In genomic region chr22:30286813-30287625, GRCh38 we compare ENCODE assay signal across 8 cellular contexts. TPM values are rescaled to one million over a fixed set of nuclear protein-coding genes. Genes with fewer than 3 reads are reported as not detected.
A peak's percentile ranks its signal among the peaks of the same experiment; 100 is the strongest.
DNase-seq lines count a peak whose midpoint lies in the region; ATAC-seq and TF ChIP-seq lines count a peak whose summit lies in the region.

No MANE protein-coding gene starts in this region.

- peak; percentile 28 to 45 for DNase-seq in NCI-H524 (lab: John Stamatoyannopoulos, UW)
- no peak for DNase-seq in NCI-H524 treated with DMSO at 0.1 percent for 48 hours (lab: John Stamatoyannopoulos, UW)
- DNase-seq in NCI-H69 (lab: John Stamatoyannopoulos, UW), result peak; percentile 61
- DNase-seq in activated CD8-positive, alpha-beta memory T cell treated with anti-CD3 and anti-CD28 coated beads for 1 hour (ENCODE audit: extremely low read depth in 1 of 2, low read depth in 1 of 2), result peak; percentile 72 to 82
- peak; percentile 89 for DNase-seq in endothelial cell (ENCODE audit: low spot score)
- DNase-seq in neural crest cell (ENCODE audit: low read depth, low spot score), result peak; percentile 71
- DNase-seq in superior temporal gyrus (ENCODE audit: extremely low spot score), result peak; percentile 22

- H3K4me3 Mint-ChIP-seq in endothelial cell (ENCODE audit: unreplicated experiment) (peak overlapping the region; percentile 7), neural crest cell (peak overlapping the region; percentile 16)

- H3K9me3 Mint-ChIP-seq in endothelial cell (ENCODE audit: unreplicated experiment) (no peaks in the 10 kb centered on the region), neural crest cell (no peaks in the 10 kb centered on the region)

- H3K27me3 Mint-ChIP-seq in endothelial cell (ENCODE audit: unreplicated experiment), result peaks cover 1% of the 10 kb centered on the region
- peaks cover 3% of the 10 kb centered on the region for H3K27me3 Mint-ChIP-seq in neural crest cell (ENCODE audit: low read depth)

- peak; percentile 94 for TF ChIP-seq CTCF in endothelial cell (IDR thresholded peaks at IDR 0.05; ENCODE audit: unreplicated experiment)
- TF ChIP-seq CTCF in neural crest cell (conservative IDR thresholded peaks at IDR 0.05), result peak; percentile 88

- no peak for ATAC-seq in HG03520 (IDR thresholded peaks at IDR 0.05; ENCODE audit: unreplicated experiment)

- H3K36me3 Mint-ChIP-seq in endothelial cell (ENCODE audit: low read depth, unreplicated experiment), result peaks cover 3% of the 10 kb centered on the region
- no peaks in the 10 kb centered on the region for H3K36me3 Mint-ChIP-seq in neural crest cell (ENCODE audit: low read depth)

- no peak overlapping the region for H3K27ac Mint-ChIP-seq in endothelial cell (ENCODE audit: unreplicated experiment)
- H3K27ac Mint-ChIP-seq in neural crest cell (ENCODE audit: unreplicated experiment), result peak overlapping the region; percentile 19

- H3K4me1 Mint-ChIP-seq in endothelial cell (ENCODE audit: unreplicated experiment) (peaks cover 10% of the 10 kb centered on the region), neural crest cell (peaks cover 16% of the 10 kb centered on the region)

RNA-seq across cellular contexts. Expression of gene CASTOR1, which starts 2.3 kb away (rescaled TPM):
- total RNA-seq in endothelial cell (ENCODE audit: unreplicated experiment) (17.2 TPM), neural crest cell (6.2 and 8.7 TPM in 2 replicates)

RNA-seq across cellular contexts. Expression of gene OSM, which starts 20.4 kb away (rescaled TPM):
- total RNA-seq in endothelial cell (ENCODE audit: unreplicated experiment), result not detected
- total RNA-seq in neural crest cell, result not detected in 2 replicates

RNA-seq across cellular contexts. Expression of gene TBC1D10A, which starts 39.7 kb away (rescaled TPM):
- total RNA-seq in endothelial cell (ENCODE audit: unreplicated experiment) (7.9 TPM), neural crest cell (8.2 and 8.5 TPM in 2 replicates)

RNA-seq across cellular contexts. Expression of gene LIF, which starts 40.5 kb away (rescaled TPM):
- total RNA-seq in endothelial cell (ENCODE audit: unreplicated experiment) (0.23 TPM), neural crest cell (0.57 and 1.1 TPM in 2 replicates)
